ENCODE assay signal across 8 cellular contexts in the genomic region with DNA sequence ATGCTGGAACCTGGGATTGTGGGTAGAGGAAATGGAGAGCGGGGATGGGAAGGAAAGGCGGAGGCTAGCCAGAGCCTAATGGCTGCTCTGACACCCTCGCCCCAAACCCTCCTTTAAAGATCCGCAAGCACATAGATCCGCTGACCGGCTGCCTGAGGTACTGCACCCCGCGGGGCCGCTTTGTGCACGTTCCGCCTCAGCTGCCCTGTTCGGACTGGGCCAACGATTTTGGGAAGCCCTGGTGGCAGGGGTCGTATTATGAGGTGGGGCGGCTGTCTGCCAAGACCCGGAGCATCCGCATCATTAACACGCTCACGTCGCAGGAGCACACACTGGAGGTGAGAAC. TPM values are rescaled to one million over a fixed set of nuclear protein-coding genes. Genes with fewer than 3 reads are reported as not detected.
DNase-seq lines count a peak whose midpoint lies in the region; ATAC-seq and TF ChIP-seq lines count a peak whose summit lies in the region.

No MANE protein-coding gene starts in this region.

- H3K4me1 ChIP-seq in H9 (ENCODE audit: insufficient read depth, low read length) = no peaks in the 10 kb centered on the region; the same call in 1 of the 2 replicates

- no peak overlapping the region for H3K56ac ChIP-seq in H9 (ENCODE audit: insufficient read length, low read depth, low read length)

- H3K27me3 ChIP-seq in H9 (ENCODE audit: insufficient read depth, low read length) = peaks cover 15% of the 10 kb centered on the region; the same call in 1 of the 2 replicates

- no peaks in the 10 kb centered on the region for H3K79me1 ChIP-seq in H9 (ENCODE audit: insufficient read depth, low read depth, low read length, poor library complexity, severe bottlenecking)

- H2BK12ac ChIP-seq in H9 (ENCODE audit: insufficient read length, low read depth, low read length) = no peak overlapping the region

- DNase-seq in AG20443 (ENCODE audit: low spot score) = peak; percentile 80
- peak; percentile 80 for DNase-seq in H9
- peak; percentile 78 for DNase-seq in SW480 (ENCODE audit: low spot score)
- DNase-seq in epithelial cell of prostate (ENCODE audit: low read depth, low spot score) = no peak
- DNase-seq in naive B cell = peak; percentile 20
- no peak for DNase-seq in NCI-H1092 treated with DMSO at 0.1 percent for 48 hours (lab: John Stamatoyannopoulos, UW)

- H4K5ac ChIP-seq in H9 (ENCODE audit: insufficient read length, low read depth, low read length) = no peak overlapping the region

- no peak overlapping the region for H4K8ac ChIP-seq in H9 (replicated peaks; ENCODE audit: insufficient read length, low read depth, low read length)

- H2AFZ ChIP-seq in H9 (ENCODE audit: low read length) = no peak overlapping the region

- H2BK120ac ChIP-seq in H9 (ENCODE audit: low read depth, low read length, poor library complexity, severe bottlenecking) = no peak overlapping the region

- H3K18ac ChIP-seq in H9 (ENCODE audit: insufficient read length, low read depth, low read length) = no peak overlapping the region

- H3K79me2 ChIP-seq in H9 (ENCODE audit: insufficient read depth, low read length) = no peaks in the 10 kb centered on the region

- H3K27me3 Mint-ChIP-seq in H9 (ENCODE audit: low read depth) = peaks cover 10% of the 10 kb centered on the region
- no peaks in the 10 kb centered on the region for H3K27me3 Mint-ChIP-seq in naive B cell

- no peak overlapping the region for H2BK5ac ChIP-seq in H9 (ENCODE audit: insufficient read length, low read length)

- H3K27ac ChIP-seq in H9 (ENCODE audit: insufficient read length, low read depth, low read length) (no peak overlapping the region), epithelial cell of prostate (peak overlapping the region; percentile 91)

- H2BK20ac ChIP-seq in H9 (ENCODE audit: low read depth, low read length, poor library complexity, severe bottlenecking) = no peak overlapping the region

- no peak overlapping the region for H3T11ph ChIP-seq in H9 (ENCODE audit: low read length)

- peak; percentile 44; the same call in 1 of the 3 replicates for TF ChIP-seq CTCF in H9 (conservative IDR thresholded peaks at IDR 0.05)

- H3K4me2 ChIP-seq in H9 (ENCODE audit: insufficient read depth, insufficient read length, low read length) = peak overlapping the region; percentile 97

- H3K27ac Mint-ChIP-seq in H9 (no peak overlapping the region; a peak in 1 of 7 replicates), naive B cell (peak overlapping the region in 1 of 6 donors; percentile 83)

- no CpG with 5 or more reads among the region's 20 CpGs for WGBS in H9 (ENCODE audit: extremely low coverage, insufficient read length, low lambda C conversion rate)

- H2AK5ac ChIP-seq in H9 (ENCODE audit: insufficient read length, low read length) = no peak overlapping the region

- H4K91ac ChIP-seq in H9 (ENCODE audit: insufficient read length, low read depth, low read length) = no peak overlapping the region

- peak overlapping the region; percentile 9; the same call in 1 of the 2 replicates for H3K14ac ChIP-seq in H9 (ENCODE audit: insufficient read depth, low read length)

- H3K36me3 Mint-ChIP-seq in H9 (ENCODE audit: insufficient read depth in 1 of 3, low read depth in 3 of 3) (peaks cover 0 to 21% (median 5%) of the 10 kb centered on the region in 3 experiments; a peak in 3 of 7 replicates), naive B cell (no peaks in the 10 kb centered on the region)

- no peak overlapping the region for H3K4ac ChIP-seq in H9 (ENCODE audit: low read depth, low read length)

- no peak overlapping the region for H3K23ac ChIP-seq in H9 (ENCODE audit: insufficient read length, low read depth, low read length)

- H3K9ac ChIP-seq in H9 (ENCODE audit: extremely low read depth, insufficient read length, low read length) = peak overlapping the region; percentile 40

- H3K9me3 Mint-ChIP-seq in H9 (0 out of 5 replicates have a peak, but pooled peaks cover 0 to 3% of the 10 kb centered on the region in 2 experiments), naive B cell (no peaks in the 10 kb centered on the region)

- H3K4me1 Mint-ChIP-seq in H9 = peaks cover 22 to 25% of the 10 kb centered on the region in 2 experiments
- peaks cover 4 to 10% (median 5%) of the 10 kb centered on the region in 3 donors for H3K4me1 Mint-ChIP-seq in naive B cell

- ATAC-seq in naive B cell (ENCODE audit: low read depth in 2 of 2) (peak in 1 of 2 donors; percentile 9), HG02798 (IDR thresholded peaks at IDR 0.05; ENCODE audit: poor library complexity, unreplicated experiment) (no peak), GM19035 (IDR thresholded peaks at IDR 0.05; ENCODE audit: unreplicated experiment) (no peak)

- H2BK15ac ChIP-seq in H9 (ENCODE audit: low read depth, low read length) = no peak overlapping the region

- H3K4me3 Mint-ChIP-seq in H9 (no peak overlapping the region), naive B cell (no peak overlapping the region)

- H3K9me3 ChIP-seq in H9 (ENCODE audit: control insufficient read depth, low read depth, low read length) = no peaks in the 10 kb centered on the region

- H4K20me1 ChIP-seq in H9 (ENCODE audit: control insufficient read depth, insufficient read depth, insufficient read length) = no peaks in the 10 kb centered on the region

- peaks cover 29% of the 10 kb centered on the region for H3K23me2 ChIP-seq in H9 (ENCODE audit: insufficient read length, low read depth, low read length, poor library complexity, severe bottlenecking)

RNA-seq across cellular contexts. Expression of a gene that starts 0.7 kb away (rescaled TPM):
- total RNA-seq in H9 (2021) = 17.1 and 18.0 TPM in 2 replicates
- polyA plus RNA-seq in naive B cell (ENCODE audit: low read depth in 6 of 6) = 1 to 10 TPM; 3.4 to 5.2 (median 3.7) TPM

RNA-seq across cellular contexts. Expression of a gene that starts 1.1 kb away (rescaled TPM):
- 40.0 and 50.2 TPM in 2 replicates for total RNA-seq in H9 (2021)
- polyA plus RNA-seq in naive B cell (ENCODE audit: low read depth in 6 of 6) = 100 to 1,000 TPM; 121 to 158 (median 136) TPM

RNA-seq across cellular contexts. Expression of a gene that starts 3.6 kb away (rescaled TPM):
- 8.9 and 11.3 TPM in 2 replicates for total RNA-seq in H9 (2021)
- polyA plus RNA-seq in naive B cell (ENCODE audit: low read depth in 6 of 6) = under 1 TPM in 1 of 6 donors, not detected in 5; 0.68 TPM

RNA-seq across cellular contexts. Expression of a gene that starts 24.4 kb away (rescaled TPM):
- 26.7 and 28.9 TPM in 2 replicates for total RNA-seq in H9 (2021)
- 1 to 10 TPM in 3 of 6 donors, under 1 TPM in 3; 0.04 to 1.9 (median 0.99) TPM for polyA plus RNA-seq in naive B cell (ENCODE audit: low read depth in 6 of 6)

RNA-seq across cellular contexts. Expression of a gene that starts 30.1 kb away (rescaled TPM):
- 33.2 and 35.7 TPM in 2 replicates for total RNA-seq in H9 (2021)
- 1 to 10 TPM in 5 of 6 donors, under 1 TPM in 1; 0.06 to 8.0 (median 3.4) TPM for polyA plus RNA-seq in naive B cell (ENCODE audit: low read depth in 6 of 6)

Comparison
In these comparisons a context has a peak if more than half of its experiments do, and no peak if none do; other contexts are left out.
1. DNase-seq: peak in AG20443 (single experiment), H9 (single experiment), SW480 (single experiment) and naive B cell (single experiment); none in epithelial cell of prostate (single experiment) and NCI-H1092 treated with DMSO at 0.1 percent for 48 hours (single experiment).